8 cellular contexts compared by ENCODE assay signal in the genomic region with DNA sequence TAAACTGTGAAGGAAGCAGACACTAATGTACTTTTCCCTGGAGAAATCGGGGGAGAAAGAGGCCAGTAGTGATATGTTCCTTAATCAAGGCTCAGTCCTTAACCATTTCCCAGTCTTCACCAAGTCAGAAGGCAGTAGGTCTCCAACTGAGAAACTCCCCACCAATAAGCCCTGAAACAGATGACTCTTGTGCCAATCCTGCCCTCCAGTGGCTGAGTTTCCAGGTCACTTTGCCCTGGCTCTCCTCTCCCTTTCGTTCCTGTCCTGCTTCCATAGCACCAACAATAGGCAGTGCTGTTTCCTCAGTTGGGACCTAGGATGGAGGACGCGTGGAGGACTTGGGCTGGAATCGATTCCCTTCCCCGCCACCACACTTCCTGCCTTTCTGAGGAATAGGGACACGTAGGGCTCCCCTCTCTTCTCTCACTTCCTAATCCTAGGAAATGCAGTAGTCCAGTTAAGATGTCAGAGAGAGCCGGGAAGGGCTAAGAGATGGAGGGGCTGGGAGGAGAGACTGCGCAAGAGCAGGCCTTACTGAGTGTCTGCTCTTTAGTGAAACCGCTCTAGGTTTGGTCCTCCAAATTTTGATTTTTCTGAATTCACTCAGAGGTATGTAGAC. TPM values are rescaled to one million over a fixed set of nuclear protein-coding genes. Genes with fewer than 3 reads are reported as not detected.
DNase-seq lines count a peak whose midpoint lies in the region; ATAC-seq and TF ChIP-seq lines count a peak whose summit lies in the region.

No MANE protein-coding gene starts in this region.

- H3K4me1 ChIP-seq in A673 (ENCODE audit: insufficient read depth, low read length, poor library complexity, severe bottlenecking), result peaks cover 7% of the 10 kb centered on the region
- H3K4me1 ChIP-seq in KMS-11 (ENCODE audit: low read depth, poor library complexity, severe bottlenecking), result no peaks in the 10 kb centered on the region
- no peaks in the 10 kb centered on the region for H3K4me1 ChIP-seq in parathyroid adenoma

- H3K4me3 ChIP-seq in A673 (ENCODE audit: low read depth, low read length, poor library complexity, severe bottlenecking), result no peak overlapping the region
- H3K4me3 ChIP-seq in KMS-11 (IDR thresholded peaks at IDR 0.05; ENCODE audit: insufficient read depth, low read depth, low read length), result no peak overlapping the region
- H3K4me3 ChIP-seq in parathyroid adenoma (ENCODE audit: low read depth, low read length), result no peak overlapping the region

- H3K9ac ChIP-seq in KMS-11, result no peak overlapping the region
- H3K9ac ChIP-seq in parathyroid adenoma, result no peak overlapping the region

- H3K79me2 ChIP-seq in KMS-11 (ENCODE audit: insufficient read depth, low read depth), result no peaks in the 10 kb centered on the region
- no peaks in the 10 kb centered on the region for H3K79me2 ChIP-seq in parathyroid adenoma

- no peak overlapping the region for H3K27ac ChIP-seq in A673 (ENCODE audit: low read depth, low read length, poor library complexity, severe bottlenecking)
- no peak overlapping the region for H3K27ac ChIP-seq in KMS-11
- H3K27ac ChIP-seq in RWPE1, result no peak overlapping the region
- no peak overlapping the region for H3K27ac ChIP-seq in parathyroid adenoma

- DNase-seq in A673 (ENCODE audit: low spot score) (peak; percentile 85), GM04504 (ENCODE audit: low read depth) (peak; percentile 48), RWPE1 (ENCODE audit: low spot score) (peak; percentile 83), epidermal melanocyte (ENCODE audit: insufficient read length, low spot score) (peak; percentile 63)

- H2AFZ ChIP-seq in KMS-11 (ENCODE audit: low read depth), result no peak overlapping the region
- peak overlapping the region; percentile 20 for H2AFZ ChIP-seq in parathyroid adenoma

- H3K27me3 ChIP-seq in A673 (replicated peaks; ENCODE audit: insufficient read depth, low read depth, low read length, poor library complexity), result no peaks in the 10 kb centered on the region
- no peaks in the 10 kb centered on the region for H3K27me3 ChIP-seq in KMS-11 (ENCODE audit: insufficient read depth, low read depth)
- H3K27me3 ChIP-seq in parathyroid adenoma (ENCODE audit: control insufficient read depth, insufficient read depth, low read length), result no peaks in the 10 kb centered on the region

- H3K4me2 ChIP-seq in KMS-11 (no peak overlapping the region), parathyroid adenoma (ENCODE audit: low read length) (no peak overlapping the region)

- H3K9me3 ChIP-seq in A673 (ENCODE audit: low read depth, low read length, poor library complexity, severe bottlenecking), result no peaks in the 10 kb centered on the region
- H3K9me3 ChIP-seq in parathyroid adenoma (ENCODE audit: control insufficient read depth, low read length), result no peaks in the 10 kb centered on the region

- ATAC-seq in HG03565 (IDR thresholded peaks at IDR 0.05; ENCODE audit: unreplicated experiment) (no peak), HG03196 (IDR thresholded peaks at IDR 0.05; ENCODE audit: unreplicated experiment) (no peak)

- BruUV-seq in A673 (replicated peaks; lab: Mats Ljungman, UMichigan), result no TSS peak

- intact Hi-C loops in A673 (cut with micrococcal nuclease; ENCODE audit: unreplicated experiment), result loop anchor here (2.0 kb wide), 2 partner anchors 126 to 354 kb away; no protein-coding TSS in a partner anchor

- POLR2A ChIA-PET in A673 (lab: Charles Lee; ENCODE audit: low non-redundant PET), result no interaction called here
- POLR2A ChIA-PET in RWPE1 (lab: Yijun Ruan, JAX; ENCODE audit: low non-redundant PET), result no interaction called here

- CTCF ChIA-PET in A673 (lab: Charles Lee), result no interaction called here
- CTCF ChIA-PET in RWPE1 (lab: Yijun Ruan, JAX), result interaction anchor here (1.1 to 1.3 kb wide), 3 partner anchors 123 to 130 kb away, joined by 5 to 8 read pairs (median 6); no protein-coding TSS in a partner anchor

- TF ChIP-seq CTCF in A673 (conservative IDR thresholded peaks at IDR 0.05; ENCODE audit: low read depth, low read length), result peak; percentile 77
- TF ChIP-seq CTCF in KMS-11 (conservative IDR thresholded peaks at IDR 0.05; ENCODE audit: low read depth, low read length), result peak; percentile 33; the same call in 1 of the 2 replicates
- peak; percentile 77 for TF ChIP-seq CTCF in RWPE1 (conservative IDR thresholded peaks at IDR 0.05; ENCODE audit: low read depth)
- TF ChIP-seq CTCF in parathyroid adenoma (IDR thresholded peaks at IDR 0.05), result peak; percentile 44

- no peaks in the 10 kb centered on the region for H4K20me1 ChIP-seq in KMS-11 (ENCODE audit: insufficient read depth)

- no peaks in the 10 kb centered on the region for H3K36me3 ChIP-seq in A673 (ENCODE audit: insufficient read depth, low read length, poor library complexity, severe bottlenecking)
- no peaks in the 10 kb centered on the region for H3K36me3 ChIP-seq in KMS-11 (ENCODE audit: insufficient read depth)
- H3K36me3 ChIP-seq in parathyroid adenoma (ENCODE audit: control insufficient read depth, insufficient read depth, low read length), result no peaks in the 10 kb centered on the region

RNA-seq across cellular contexts. Expression of gene ATOH7, which starts 23.4 kb away (rescaled TPM):
- not detected in 2 replicates for total RNA-seq in A673 (2021)
